In genomic region chr5:67015577-67016290, GRCh38 we compare ENCODE assay signal across 11 cellular contexts.
DNase-seq lines count a peak whose midpoint lies in the region; ATAC-seq, FAIRE-seq and TF ChIP-seq lines count a peak whose summit lies in the region.
"Had no signal": no experiment of that assay in that cellular context is flagged by ENCODE, and none has a peak within 500 bp of the region (broad histone marks: within the 10 kb centered on the region; RNA-seq: fewer than 3 reads in every experiment).

No MANE protein-coding gene starts in this region.

- no peak for TF ChIP-seq CTCF in liver (IDR thresholded peaks at IDR 0.05; ENCODE audit: low read depth, low read length, missing input control)
- TF ChIP-seq CTCF in HepG2 (CRISPR knock-in tag; IDR thresholded peaks at IDR 0.05) = no peak
- no peak for TF ChIP-seq CTCF in brain microvascular endothelial cell (IDR thresholded peaks at IDR 0.05; ENCODE audit: low read depth, low read length, missing control alignments)
- no peak for TF ChIP-seq CTCF in lower lobe of right lung (IDR thresholded peaks at IDR 0.05)
- no peak for TF ChIP-seq CTCF in vagina (IDR thresholded peaks at IDR 0.05)

- no peak for DNase-seq in HepG2 (ENCODE audit: low spot score)
- peak; percentile 37 for DNase-seq in brain microvascular endothelial cell
- no peak for DNase-seq in lower lobe of right lung
- DNase-seq in vagina (ENCODE audit: extremely low spot score in 2 of 2) = no peak
- DNase-seq in AG08396 (ENCODE audit: low spot score) = no peak
- DNase-seq in activated gamma-delta T cell (lab: John Stamatoyannopoulos, UW) = no peak
- DNase-seq: CD8-positive, alpha-beta T cell; effector memory CD8-positive, alpha-beta T cell had no signal

- TF ChIP-seq POLR2A in HepG2 (IDR thresholded peaks at IDR 0.05; ENCODE audit: insufficient read depth in 1 of 2, low read depth in 2 of 2, low read length in 2 of 2) = no peak
- no peak for TF ChIP-seq POLR2A in vagina (IDR thresholded peaks at IDR 0.05)

- H3K4me3 ChIP-seq in liver (ENCODE audit: low read depth in 1 of 3, low read length in 3 of 3) = no peak overlapping the region
- H3K4me3 ChIP-seq in HepG2 (replicated peaks in 1 of 3; ENCODE audit: insufficient read depth in 1 of 3, low read depth in 2 of 3, low read length in 3 of 3) = no peak overlapping the region
- H3K4me3 ChIP-seq in brain microvascular endothelial cell (ENCODE audit: low read depth, low read length) = no peak overlapping the region
- H3K4me3 ChIP-seq in lower lobe of right lung = peak overlapping the region; percentile 42
- H3K4me3 ChIP-seq in vagina = peak overlapping the region; percentile 32 to 36
- H3K4me3 ChIP-seq: SJSA1 had no signal

- CTCF ChIA-PET in HepG2 (lab: Yijun Ruan, JAX; ENCODE audit: low intra/inter-chr PET ratio, low total read pairs) = no interaction called here

- intact Hi-C loops in HepG2 (cut with micrococcal nuclease; ENCODE audit: unreplicated experiment) = no loop called here
- intact Hi-C loops in lower lobe of right lung (cut with DNase I) = no loop called here
- intact Hi-C loops in vagina (cut with DNase I) = no loop called here

- TF ChIP-seq EP300 in HepG2 (IDR thresholded peaks at IDR 0.05; ENCODE audit: low read depth in 2 of 2, low read length in 2 of 2) (no peak), HepG2 (CRISPR knock-in tag; IDR thresholded peaks at IDR 0.05; ENCODE audit: borderline replicate concordance) (no peak)

- no peaks in the 10 kb centered on the region for H3K27me3 ChIP-seq in liver (ENCODE audit: control insufficient read depth in 4 of 4, insufficient read depth in 4 of 4, low read length in 3 of 4)
- no peaks in the 10 kb centered on the region for H3K27me3 ChIP-seq in HepG2 (ENCODE audit: control insufficient read depth in 1 of 2, insufficient read depth in 2 of 2, low read length in 2 of 2)
- H3K27me3 ChIP-seq in brain microvascular endothelial cell (replicated peaks) = no peaks in the 10 kb centered on the region
- H3K27me3 ChIP-seq in lower lobe of right lung (ENCODE audit: low read depth) = no peaks in the 10 kb centered on the region
- no peaks in the 10 kb centered on the region for H3K27me3 ChIP-seq in vagina
- H3K27me3 ChIP-seq: SJSA1 had no signal

- H3K9me3 ChIP-seq in liver (ENCODE audit: control insufficient read depth in 4 of 4, low read length in 3 of 4) (no peaks in the 10 kb centered on the region), HepG2 (ENCODE audit: low read length) (no peaks in the 10 kb centered on the region), lower lobe of right lung (no peaks in the 10 kb centered on the region), vagina (no peaks in the 10 kb centered on the region)
- H3K9me3 ChIP-seq: SJSA1 had no signal

- peaks cover 10 to 35% (median 31%) of the 10 kb centered on the region in 4 donors for H3K4me1 ChIP-seq in liver (ENCODE audit: control insufficient read depth in 4 of 4, insufficient read depth in 4 of 4, low read length in 3 of 4)
- peaks cover 18% of the 10 kb centered on the region for H3K4me1 ChIP-seq in HepG2 (ENCODE audit: insufficient read depth, low read length)
- H3K4me1 ChIP-seq in lower lobe of right lung = peaks cover 82% of the 10 kb centered on the region
- H3K4me1 ChIP-seq in vagina = peaks cover 44% of the 10 kb centered on the region

- H3K79me2 ChIP-seq in HepG2 (ENCODE audit: insufficient read depth, low read length) = peaks cover 3% of the 10 kb centered on the region

- no peak for TF ChIP-seq RAD21 in liver (IDR thresholded peaks at IDR 0.05)
- no peak for TF ChIP-seq RAD21 in HepG2 (CRISPR knock-in tag; IDR thresholded peaks at IDR 0.05)

- H3K4me2 ChIP-seq in HepG2 (ENCODE audit: low read depth, low read length) = no peak overlapping the region

- no peaks in the 10 kb centered on the region for H3K36me3 ChIP-seq in liver (ENCODE audit: control insufficient read depth in 4 of 4, insufficient read depth in 3 of 4, low read depth in 1 of 4, low read length in 3 of 4)
- H3K36me3 ChIP-seq in HepG2 (replicated peaks in 1 of 2; ENCODE audit: control insufficient read depth in 1 of 2, insufficient read depth in 2 of 2, low read length in 2 of 2) = no peaks in the 10 kb centered on the region
- H3K36me3 ChIP-seq in brain microvascular endothelial cell (replicated peaks) = no peaks in the 10 kb centered on the region
- no peaks in the 10 kb centered on the region for H3K36me3 ChIP-seq in lower lobe of right lung
- no peaks in the 10 kb centered on the region for H3K36me3 ChIP-seq in vagina
- H3K36me3 ChIP-seq: SJSA1 had no signal

- in situ Hi-C loops in HepG2 (cut with HindIII; ENCODE audit: extremely low pct_ligation_motif_present, low pct_unique_long_range_greater_than_20kb) (no loop called here), brain microvascular endothelial cell (cut with HindIII; ENCODE audit: low pct_ligation_motif_present, low sequenced_read_pairs) (no loop called here)

- WGBS in liver = 49% methylated on average over 7 of the region's 7 CpGs
- WGBS in HepG2 (ENCODE audit: low lambda C conversion rate) = 89% methylated on average over 7 of the region's 7 CpGs

- H4K20me1 ChIP-seq in HepG2 (ENCODE audit: insufficient read depth, low read length) = no peaks in the 10 kb centered on the region

- H3K27ac ChIP-seq in liver (ENCODE audit: low read depth in 1 of 2, low read length in 2 of 2) = peak overlapping the region; percentile 67 to 71
- no peak overlapping the region for H3K27ac ChIP-seq in HepG2 (ENCODE audit: extremely low read length, insufficient read depth, low read length)
- peak overlapping the region; percentile 54 for H3K27ac ChIP-seq in brain microvascular endothelial cell
- H3K27ac ChIP-seq in lower lobe of right lung = peak overlapping the region; percentile 75
- H3K27ac ChIP-seq in vagina = peak overlapping the region; percentile 72
- H3K27ac ChIP-seq: SJSA1 had no signal

- ATAC-seq in HepG2 (no peak), lower lobe of right lung (peak; percentile 47 to 86), HG02970 (IDR thresholded peaks at IDR 0.05; ENCODE audit: low FRiP score, unreplicated experiment) (no peak)
- ATAC-seq: CD8-positive, alpha-beta T cell; effector memory CD8-positive, alpha-beta T cell had no signal

- FAIRE-seq in HepG2 (lab: Jason Lieb, UNC) = no peak

- POLR2A ChIA-PET in HepG2 (lab: Yijun Ruan, JAX) = interaction anchor here (2.9 kb wide), 1 partner anchor 11 kb away, joined by 7 read pairs; no protein-coding TSS in a partner anchor

- no TSS peak for BruUV-seq in HepG2 (replicated peaks; lab: Mats Ljungman, UMichigan)

- no peak overlapping the region for H2AFZ ChIP-seq in HepG2 (ENCODE audit: low read length)

- H3K9ac ChIP-seq in liver (ENCODE audit: low read depth in 1 of 2, low read length in 2 of 2) (peak overlapping the region; percentile 10 to 68), HepG2 (ENCODE audit: insufficient read depth, low read depth, low read length) (no peak overlapping the region)

TF ChIP-seq in liver, 16 proteins besides CTCF, POLR2A, EP300 and RAD21 (continues in another document):
- TF ChIP-seq RXRA (IDR thresholded peaks at IDR 0.05) (no peak), FOXA1 (IDR thresholded peaks at IDR 0.05) (no peak), REST (IDR thresholded peaks at IDR 0.05) (no peak)

TF ChIP-seq in HepG2, 621 proteins besides CTCF, POLR2A, EP300 and RAD21:
- TF ChIP-seq ZBTB7B (CRISPR knock-in tag; IDR thresholded peaks at IDR 0.05) (no peak), RFXANK (CRISPR knock-in tag; IDR thresholded peaks at IDR 0.05) (no peak), MED13 (CRISPR knock-in tag; IDR thresholded peaks at IDR 0.05) (no peak), SNAPC2 (CRISPR knock-in tag; IDR thresholded peaks at IDR 0.05) (no peak), KDM3A (CRISPR knock-in tag; IDR thresholded peaks at IDR 0.05; ENCODE audit: low read depth) (no peak), ZXDC (CRISPR knock-in tag; IDR thresholded peaks at IDR 0.05) (no peak)

Comparison
In these comparisons a context has a peak if more than half of its experiments do, and no peak if none do; other contexts are left out.
1. H3K4me3 ChIP-seq: peak in lower lobe of right lung (single experiment) and vagina (2 of 2); none in liver (0 of 3), HepG2 (0 of 3) and brain microvascular endothelial cell (single experiment).
2. ATAC-seq: peak in lower lobe of right lung (2 of 2); none in HepG2 (single experiment) and HG02970 (single experiment).